ENCODE assay signal across 21 cellular contexts in genomic region chr2:23200460-23201113, GRCh38.
"Had no signal": no experiment of that assay in that cellular context is flagged by ENCODE, and none has a peak within 500 bp of the region (broad histone marks: within the 10 kb centered on the region; RNA-seq: fewer than 3 reads in every experiment).

No MANE protein-coding gene starts in this region.

- H3K36me3 ChIP-seq: gastroesophageal sphincter, neural progenitor cell, sigmoid colon had no signal

- DNase-seq: activated CD4-positive, alpha-beta T cell treated with anti-CD3 and anti-CD28 coated beads, Interleukin-2, amount 10 ng/mL, durations not matched to agents 7 days and 5 days; activated CD8-positive, alpha-beta memory T cell treated with anti-CD3 and anti-CD28 coated beads, Interleukin-2, amount 10 ng/mL, durations not matched to agents 7 days and 5 days; activated CD8-positive, alpha-beta T cell treated with anti-CD3 and anti-CD28 coated beads for 36 hours; activated effector memory CD4-positive, alpha-beta T cell treated with anti-CD3 and anti-CD28 coated beads, Interleukin-2, amount 50 U/mL, for 16 hours; activated naive CD4-positive, alpha-beta T cell treated with anti-CD3 and anti-CD28 coated beads, Interleukin-2, amount 10 ng/mL, durations not matched to agents 7 days and 5 days; activated T-cell treated with anti-CD3 and anti-CD28 coated beads for 4 hours; amygdala; cerebellar nuclear complex; head of caudate nucleus; left cardiac atrium; naive thymus-derived CD4-positive, alpha-beta T cell; sigmoid colon; stimulated activated CD4-positive, alpha-beta T cell treated with anti-CD3 and anti-CD28 coated beads, Interleukin-4, amount 100 ng/mL, for 1 hour; stimulated activated naive CD4-positive, alpha-beta T cell; T-helper 17 cell; testis had no signal

- H3K9me3 ChIP-seq: testis had no signal

- H3K27ac ChIP-seq: coronary artery, epithelial cell of prostate, gastroesophageal sphincter, neural progenitor cell, sigmoid colon, testis had no signal

- ATAC-seq: activated CD8-positive, alpha-beta memory T cell treated with anti-CD3 and anti-CD28 coated beads, Interleukin-2, amount 10 ng/mL, durations not matched to agents 7 days and 5 days; activated CD8-positive, alpha-beta T cell treated with anti-CD3 and anti-CD28 coated beads for 36 hours; gastroesophageal sphincter; left cardiac atrium; naive thymus-derived CD4-positive, alpha-beta T cell; T-helper 17 cell had no signal

- H3K9ac ChIP-seq: neural progenitor cell had no signal

- H3K27me3 ChIP-seq: gastroesophageal sphincter, neural progenitor cell, sigmoid colon, testis had no signal

- H3K4me3 ChIP-seq: coronary artery, gastroesophageal sphincter, lung, neural progenitor cell, sigmoid colon, testis had no signal

- H3K4me1 ChIP-seq: gastroesophageal sphincter, neural progenitor cell, testis had no signal
